In genomic region chr1:231065510-231066241, GRCh38 we compare ENCODE assay signal across 1 cellular context.
TF ChIP-seq lines count a peak whose summit lies in the region.

No MANE protein-coding gene starts in this region.

TF ChIP-seq in K562, 482 proteins besides CTCF, POLR2A, EP300 and RAD21 (continued from another document and continues in another):
- TF ChIP-seq CBFA2T3 (IDR thresholded peaks at IDR 0.05) (peak; percentile 91), HES1 (IDR thresholded peaks at IDR 0.05; ENCODE audit: low read depth) (peak; percentile 62; the same call in 1 of the 2 replicates), KLF13 (tag; IDR thresholded peaks at IDR 0.05; ENCODE audit: borderline replicate concordance, low read depth) (no peak), SREBF1 (IDR thresholded peaks at IDR 0.05; ENCODE audit: borderline replicate concordance, low read depth, low read length) (no peak), FOXA3 (CRISPR knock-in tag; conservative IDR thresholded peaks at IDR 0.05 in 1 of 2, IDR thresholded peaks at IDR 0.05 in 1 of 2) (peak in 1 of 2 experiments; percentile 72; a peak in 2 of 4 replicates), CUX1 (CRISPR knock-in tag; IDR thresholded peaks at IDR 0.05) (no peak), ZNF277 (CRISPR knock-in tag; IDR thresholded peaks at IDR 0.05; ENCODE audit: borderline replicate concordance) (no peak), ZNF639 (CRISPR knock-in tag; conservative IDR thresholded peaks at IDR 0.05 in 1 of 2, IDR thresholded peaks at IDR 0.05 in 1 of 2) (0 out of 4 replicates have a peak, but pooled peaks of 1 of the 2 experiments have one; percentile 38), MCM2 (IDR thresholded peaks at IDR 0.05; ENCODE audit: low read depth) (no peak), BRD4 (IDR thresholded peaks at IDR 0.05) (no peak), LARP7 (IDR thresholded peaks at IDR 0.05) (no peak), ARNT (IDR thresholded peaks at IDR 0.05) (peak in 1 of 2 experiments; percentile 85; a peak in 2 of 4 replicates), ZBTB40 (IDR thresholded peaks at IDR 0.05) (no peak), ZBTB40 (CRISPR knock-in tag; IDR thresholded peaks at IDR 0.05) (no peak), NFIX (CRISPR knock-in tag; IDR thresholded peaks at IDR 0.05; ENCODE audit: low read depth) (no peak), PBX2 (CRISPR knock-in tag; IDR thresholded peaks at IDR 0.05; ENCODE audit: low read depth) (no peak), PBX2 (tag; conservative IDR thresholded peaks at IDR 0.05; ENCODE audit: low read depth) (no peak), RNF219 (CRISPR knock-in tag; IDR thresholded peaks at IDR 0.05) (no peak), PTBP1 (IDR thresholded peaks at IDR 0.05; ENCODE audit: low read depth, low read length) (no peak), ZBTB5 (IDR thresholded peaks at IDR 0.05) (peak; percentile 91), JUN (IDR thresholded peaks at IDR 0.05; ENCODE audit: borderline replicate concordance, low read depth, low read length) (0 out of 2 replicates have a peak, but pooled peaks have one; percentile 13), JUN (CRISPR knock-in tag; IDR thresholded peaks at IDR 0.05; ENCODE audit: borderline replicate concordance) (no peak)
